ENCODE assay signal across 28 cellular contexts in genomic region chr3:101284757-101285156, GRCh38. TPM values are rescaled to one million over a fixed set of nuclear protein-coding genes. Genes with fewer than 3 reads are reported as not detected.
"Had no signal": no experiment of that assay in that cellular context is flagged by ENCODE, and none has a peak within 500 bp of the region (broad histone marks: within the 10 kb centered on the region; RNA-seq: fewer than 3 reads in every experiment).

No MANE protein-coding gene starts in this region.

- DNase-seq: colonic mucosa; cortex of kidney; dermis blood vessel endothelial cell; dorsolateral prefrontal cortex; effector CD4-positive, alpha-beta T cell; effector CD8-positive, alpha-beta T cell; effector memory CD4-positive, alpha-beta T cell; effector memory CD8-positive, alpha-beta T cell; endodermal cell; erythroblast; esophagus squamous epithelium; foreskin fibroblast; foreskin keratinocyte; foreskin melanocyte; gastrocnemius medialis; glutamatergic neuron; head of caudate nucleus; heart left ventricle; heart right ventricle had no signal

- H3K4me3 ChIP-seq: colonic mucosa, coronary artery, dorsolateral prefrontal cortex, esophagus muscularis mucosa, esophagus squamous epithelium, gastrocnemius medialis, gastroesophageal sphincter, heart left ventricle, heart right ventricle, hepatocyte had no signal

- H2AFZ ChIP-seq: hepatocyte had no signal

- H3K79me2 ChIP-seq: hepatocyte had no signal

- FAIRE-seq: endometrium, endothelial cell of umbilical vein, frontal cortex had no signal

- H3K27me3 ChIP-seq: colonic mucosa, dorsolateral prefrontal cortex, esophagus muscularis mucosa, esophagus squamous epithelium, foreskin keratinocyte, gastrocnemius medialis, gastroesophageal sphincter, heart left ventricle, heart right ventricle, hepatocyte had no signal

- H3K4me1 ChIP-seq: colonic mucosa, esophagus muscularis mucosa, esophagus squamous epithelium, gastrocnemius medialis, gastroesophageal sphincter, heart left ventricle, heart right ventricle had no signal

- H3K36me3 ChIP-seq: colonic mucosa, esophagus muscularis mucosa, esophagus squamous epithelium, gastrocnemius medialis, gastroesophageal sphincter, heart left ventricle, heart right ventricle had no signal

- ATAC-seq: effector memory CD8-positive, alpha-beta T cell; esophagus mucosa; foreskin keratinocyte; gastrocnemius medialis; gastroesophageal sphincter; heart left ventricle; heart right ventricle had no signal

- H3K4me2 ChIP-seq: hepatocyte had no signal

- H3K9me3 ChIP-seq: colonic mucosa, esophagus muscularis mucosa, esophagus squamous epithelium, gastrocnemius medialis, gastroesophageal sphincter had no signal

- H3K27ac ChIP-seq: colonic mucosa, coronary artery, dorsolateral prefrontal cortex, epithelial cell of prostate, esophagus muscularis mucosa, esophagus squamous epithelium, foreskin keratinocyte, gastrocnemius medialis, gastroesophageal sphincter, heart left ventricle, heart right ventricle, hepatocyte had no signal

RNA-seq across cellular contexts. Expression of gene IMPG2, which starts 35.6 kb away (rescaled TPM):
- polyA plus RNA-seq: hepatocyte had no signal
